ENCODE assay signal across 34 cellular contexts in genomic region chrX:97109730-97110129, GRCh38.
"Had no signal": no experiment of that assay in that cellular context is flagged by ENCODE, and none has a peak within 500 bp of the region (broad histone marks: within the 10 kb centered on the region; RNA-seq: fewer than 3 reads in every experiment).

No MANE protein-coding gene starts in this region.

- H3K27ac Mint-ChIP-seq: activated B cell treated with CpG ODN at 0.5 μM for 24 hours; activated CD4-positive, alpha-beta memory T cell treated with anti-CD3 and anti-CD28 coated beads, Interleukin-2, amount 10 ng/mL, durations not matched to agents 7 days and 5 days; activated CD8-positive, alpha-beta memory T cell treated with anti-CD3 and anti-CD28 coated beads, Interleukin-2, amount 10 ng/mL, durations not matched to agents 7 days and 5 days; activated naive CD8-positive, alpha-beta T cell treated with anti-CD3 and anti-CD28 coated beads for 36 hours; T-cell had no signal

- H3K27me3 Mint-ChIP-seq: activated B cell treated with CpG ODN at 0.5 μM for 24 hours; activated CD4-positive, alpha-beta memory T cell treated with anti-CD3 and anti-CD28 coated beads, Interleukin-2, amount 10 ng/mL, durations not matched to agents 7 days and 5 days; activated CD8-positive, alpha-beta memory T cell treated with anti-CD3 and anti-CD28 coated beads, Interleukin-2, amount 10 ng/mL, durations not matched to agents 7 days and 5 days; activated naive CD8-positive, alpha-beta T cell treated with anti-CD3 and anti-CD28 coated beads for 36 hours; central memory CD8-positive, alpha-beta T cell; T-cell had no signal

- H3K4me1 Mint-ChIP-seq: activated B cell treated with CpG ODN at 0.5 μM for 24 hours; activated CD4-positive, alpha-beta memory T cell treated with anti-CD3 and anti-CD28 coated beads, Interleukin-2, amount 10 ng/mL, durations not matched to agents 7 days and 5 days; activated CD8-positive, alpha-beta memory T cell treated with anti-CD3 and anti-CD28 coated beads, Interleukin-2, amount 10 ng/mL, durations not matched to agents 7 days and 5 days; activated naive CD8-positive, alpha-beta T cell treated with anti-CD3 and anti-CD28 coated beads for 36 hours; central memory CD8-positive, alpha-beta T cell; T-cell had no signal

- H3K9me3 Mint-ChIP-seq: activated B cell treated with CpG ODN at 0.5 μM for 24 hours; activated CD4-positive, alpha-beta memory T cell treated with anti-CD3 and anti-CD28 coated beads, Interleukin-2, amount 10 ng/mL, durations not matched to agents 7 days and 5 days; activated naive CD8-positive, alpha-beta T cell treated with anti-CD3 and anti-CD28 coated beads for 36 hours; central memory CD8-positive, alpha-beta T cell; T-cell had no signal

- H3K36me3 Mint-ChIP-seq: activated naive CD8-positive, alpha-beta T cell treated with anti-CD3 and anti-CD28 coated beads for 36 hours had no signal

- H3K27me3 ChIP-seq: brain microvascular endothelial cell had no signal

- DNase-seq: activated B cell treated with CpG ODN at 0.5 μM for 24 hours; activated CD4-positive, alpha-beta memory T cell treated with anti-CD3 and anti-CD28 coated beads, Interleukin-2, amount 10 ng/mL, durations not matched to agents 7 days and 5 days; activated CD4-positive, alpha-beta T cell treated with anti-CD3 and anti-CD28 coated beads for 48 hours; activated CD4-positive, CD25-positive, alpha-beta regulatory T cell treated with anti-CD3 and anti-CD28 coated beads, Interleukin-2, amount 50 U/mL, for 72 hours; activated CD8-positive, alpha-beta memory T cell treated with anti-CD3 and anti-CD28 coated beads for 24 hours; activated CD8-positive, alpha-beta memory T cell treated with anti-CD3 and anti-CD28 coated beads, Interleukin-2, amount 10 ng/mL, durations not matched to agents 7 days and 5 days; activated CD8-positive, alpha-beta memory T cell treated with anti-CD3 and anti-CD28 coated beads, Interleukin-2, amount 50 U/mL, for 48 hours; activated effector memory CD4-positive, alpha-beta T cell treated with Interleukin-2 at 50 U/mL for 16 hours; activated naive CD4-positive, alpha-beta T cell treated with anti-CD3 and anti-CD28 coated beads, Interleukin-2, amount 50 U/mL, for 16 hours; activated naive CD8-positive, alpha-beta T cell treated with anti-CD3 and anti-CD28 coated beads for 36 hours; activated T-cell treated with anti-CD3 and anti-CD28 coated beads, Interleukin-2, amount 50 U/mL, for 48 hours; amniotic stem cell; aorta; brain microvascular endothelial cell; MM.1S; MV-4-11; NCI-H1092; NCI-H1436 treated with DMSO at 0.1 percent for 48 hours; NCI-H1694 treated with DMSO at 0.1 percent for 48 hours; NCI-H2029; NCI-H345; NCI-H524 treated with DMSO at 0.1 percent for 48 hours; SIG-M5; T-cell; T-helper 2 cell; T-helper 9 cell had no signal

- FAIRE-seq: RCC 7860 had no signal

- H2AFZ ChIP-seq: PC-9 had no signal

- H3K27ac ChIP-seq: brain microvascular endothelial cell, KMS-11, PC-9, RWPE1, VCaP had no signal

- H3K4me3 ChIP-seq: PC-9 had no signal

- H3K36me3 ChIP-seq: brain microvascular endothelial cell had no signal

- H3K4me2 ChIP-seq: KMS-11, PC-9 had no signal

- H3K9ac ChIP-seq: KMS-11 had no signal

- H3K4me3 Mint-ChIP-seq: activated B cell treated with CpG ODN at 0.5 μM for 24 hours; activated CD4-positive, alpha-beta memory T cell treated with anti-CD3 and anti-CD28 coated beads, Interleukin-2, amount 10 ng/mL, durations not matched to agents 7 days and 5 days; activated CD8-positive, alpha-beta memory T cell treated with anti-CD3 and anti-CD28 coated beads, Interleukin-2, amount 10 ng/mL, durations not matched to agents 7 days and 5 days; activated naive CD8-positive, alpha-beta T cell treated with anti-CD3 and anti-CD28 coated beads for 36 hours; central memory CD8-positive, alpha-beta T cell; T-cell had no signal

- ATAC-seq: activated CD8-positive, alpha-beta memory T cell treated with anti-CD3 and anti-CD28 coated beads, Interleukin-2, amount 10 ng/mL, durations not matched to agents 7 days and 5 days; Right ventricle myocardium inferior; SK-N-SH treated with all-trans-retinoic acid at 6 μM for 48 hours; T-cell had no signal
